Comparison of ENCODE assay signal across 20 cellular contexts in genomic region chr14:36627981-36628380, GRCh38. TPM values are rescaled to one million over a fixed set of nuclear protein-coding genes. Genes with fewer than 3 reads are reported as not detected.
DNase-seq lines count a peak whose midpoint lies in the region; ATAC-seq and TF ChIP-seq lines count a peak whose summit lies in the region.
"Had no signal": no experiment of that assay in that cellular context is flagged by ENCODE, and none has a peak within 500 bp of the region (broad histone marks: within the 10 kb centered on the region; RNA-seq: fewer than 3 reads in every experiment).

No MANE protein-coding gene starts in this region.

- H3K9me3 Mint-ChIP-seq in GM23338 = no peaks in the 10 kb centered on the region
- H3K9me3 Mint-ChIP-seq: HFFc6 had no signal

- H3K9me2 ChIP-seq in GM23338 (ENCODE audit: insufficient read depth) = no peaks in the 10 kb centered on the region
- no peaks in the 10 kb centered on the region for H3K9me2 ChIP-seq in Karpas-422 (replicated peaks; ENCODE audit: insufficient read depth, low read length)

- H2AFZ ChIP-seq in GM23338 = peak overlapping the region; percentile 28; the same call in 1 of the 2 replicates
- peak overlapping the region; percentile 73 for H2AFZ ChIP-seq in Karpas-422 (ENCODE audit: low read length)
- no peak overlapping the region for H2AFZ ChIP-seq in smooth muscle cell (ENCODE audit: low read depth)

- H3K9me3 ChIP-seq in Karpas-422 (ENCODE audit: low read length) = no peaks in the 10 kb centered on the region
- no peaks in the 10 kb centered on the region for H3K9me3 ChIP-seq in SJCRH30 (replicated peaks)
- H3K9me3 ChIP-seq in smooth muscle cell (replicated peaks; ENCODE audit: low read depth) = no peaks in the 10 kb centered on the region
- H3K9me3 ChIP-seq: HAP-1 had no signal

- H3K27ac ChIP-seq in GM23338 (ENCODE audit: low read depth) (no peak overlapping the region), Karpas-422 (ENCODE audit: low read length) (no peak overlapping the region), SJCRH30 (no peak overlapping the region), smooth muscle cell (ENCODE audit: low read depth) (no peak overlapping the region)

- no peak overlapping the region for H3K4me3 Mint-ChIP-seq in GM23338
- H3K4me3 Mint-ChIP-seq: CD4-positive, alpha-beta memory T cell; HFFc6 had no signal

- no peaks in the 10 kb centered on the region for H3K27me3 ChIP-seq in GM23338 (ENCODE audit: insufficient read depth)
- no peaks in the 10 kb centered on the region; the same call in 1 of the 2 replicates for H3K27me3 ChIP-seq in Karpas-422 (ENCODE audit: low read length)
- no peaks in the 10 kb centered on the region for H3K27me3 ChIP-seq in SJCRH30
- peaks cover 23% of the 10 kb centered on the region for H3K27me3 ChIP-seq in smooth muscle cell (ENCODE audit: low read depth)

- no peak for ATAC-seq in GM23338
- no peak for ATAC-seq in HG03175 (IDR thresholded peaks at IDR 0.05; ENCODE audit: unreplicated experiment)

- no peaks in the 10 kb centered on the region for H3K79me2 ChIP-seq in GM23338 (replicated peaks; ENCODE audit: insufficient read depth)
- H3K79me2 ChIP-seq in Karpas-422 (ENCODE audit: low read length) = no peaks in the 10 kb centered on the region
- H3K79me2 ChIP-seq in smooth muscle cell (ENCODE audit: low read depth) = no peaks in the 10 kb centered on the region

- H4K20me1 ChIP-seq in GM23338 (replicated peaks; ENCODE audit: insufficient read depth) (no peaks in the 10 kb centered on the region), Karpas-422 (ENCODE audit: insufficient read depth, low read depth, low read length) (no peaks in the 10 kb centered on the region), smooth muscle cell (ENCODE audit: low read depth) (no peaks in the 10 kb centered on the region)

- DNase-seq in GM23338 (ENCODE audit: low spot score) = no peak
- peak; percentile 40 for DNase-seq in Karpas-422
- peak; percentile 49 for DNase-seq in dedifferentiated amniotic fluid mesenchymal stem cell (ENCODE audit: extremely low spot score)
- no peak for DNase-seq in SJCRH30
- no peak for DNase-seq in smooth muscle cell (lab: John Stamatoyannopoulos, UW; ENCODE audit: unreplicated experiment)
- DNase-seq: C1 segment of cervical spinal cord; Calu3; CD4-positive, alpha-beta memory T cell; COR-L47; DMS53; DMS79 treated with DMSO at 0.1 percent for 48 hours; GF-D8; GOT3; HFFc6 had no signal

- H3K36me3 Mint-ChIP-seq in GM23338 (ENCODE audit: low read depth) = no peaks in the 10 kb centered on the region
- H3K36me3 Mint-ChIP-seq: CD4-positive, alpha-beta memory T cell had no signal

- H3K36me3 ChIP-seq in GM23338 (ENCODE audit: insufficient read depth) (no peaks in the 10 kb centered on the region), Karpas-422 (ENCODE audit: insufficient read depth, low read length) (no peaks in the 10 kb centered on the region), SJCRH30 (no peaks in the 10 kb centered on the region), smooth muscle cell (ENCODE audit: low read depth) (no peaks in the 10 kb centered on the region)
- H3K36me3 ChIP-seq: HAP-1 had no signal

- peaks cover 7% of the 10 kb centered on the region; the same call in 2 of the 3 replicates for H3K4me1 Mint-ChIP-seq in GM23338
- H3K4me1 Mint-ChIP-seq: CD4-positive, alpha-beta memory T cell had no signal

- no peak overlapping the region for H3K4me3 ChIP-seq in GM23338
- H3K4me3 ChIP-seq in Karpas-422 (ENCODE audit: low read length) = no peak overlapping the region
- no peak overlapping the region for H3K4me3 ChIP-seq in SJCRH30
- no peak overlapping the region for H3K4me3 ChIP-seq in smooth muscle cell
- H3K4me3 ChIP-seq: HAP-1 had no signal

- no peaks in the 10 kb centered on the region for H3K27me3 Mint-ChIP-seq in GM23338 (ENCODE audit: insufficient read depth, low read depth, poor library complexity)

- WGBS in smooth muscle cell (ENCODE audit: low lambda C conversion rate) = 75% methylated on average over 3 of the region's 3 CpGs

- H3F3A ChIP-seq in GM23338 (replicated peaks; ENCODE audit: low read depth) (no peaks in the 10 kb centered on the region; the same call in 1 of the 2 replicates), smooth muscle cell (ENCODE audit: low read depth) (no peaks in the 10 kb centered on the region)

- H3K27ac Mint-ChIP-seq in GM23338 = no peak overlapping the region
- H3K27ac Mint-ChIP-seq: CD4-positive, alpha-beta memory T cell; HFFc6 had no signal

- TF ChIP-seq CTCF in GM23338 (conservative IDR thresholded peaks at IDR 0.05; ENCODE audit: low read depth in 2 of 2) (no peak), smooth muscle cell (IDR thresholded peaks at IDR 0.05; ENCODE audit: borderline replicate concordance, insufficient read depth, poor library complexity, severe bottlenecking) (no peak)

- no peaks in the 10 kb centered on the region for H3K4me1 ChIP-seq in GM23338 (ENCODE audit: insufficient read depth)
- peaks cover 35% of the 10 kb centered on the region for H3K4me1 ChIP-seq in Karpas-422 (ENCODE audit: low read length)
- no peaks in the 10 kb centered on the region for H3K4me1 ChIP-seq in SJCRH30
- H3K4me1 ChIP-seq in smooth muscle cell (ENCODE audit: low read depth) = no peaks in the 10 kb centered on the region
- H3K4me1 ChIP-seq: HAP-1 had no signal

- H3K9ac ChIP-seq in Karpas-422 (ENCODE audit: low read length) (no peak overlapping the region), smooth muscle cell (ENCODE audit: low read depth) (no peak overlapping the region)

- H3K4me2 ChIP-seq in GM23338 (no peak overlapping the region), Karpas-422 (ENCODE audit: low read depth, low read length, poor library complexity, severe bottlenecking) (no peak overlapping the region), smooth muscle cell (no peak overlapping the region)

TF ChIP-seq in GM23338, 12 proteins besides CTCF, POLR2A, EP300 and RAD21 (continues in another document):
- TF ChIP-seq EZH2phosphoT487 (IDR thresholded peaks at IDR 0.05; ENCODE audit: unreplicated experiment) (no peak), JUNB (IDR thresholded peaks at IDR 0.05; ENCODE audit: unreplicated experiment) (no peak), NANOG (IDR thresholded peaks at IDR 0.05; ENCODE audit: borderline replicate concordance) (no peak)

RNA-seq across cellular contexts. Expression of gene PAX9, which starts 33.7 kb away (rescaled TPM):
- total RNA-seq in GM23338 (2014; rRNA removed; shearing (Covaris generic)) = not detected in 2 replicates
- polyA plus RNA-seq in GM23338 (2016; fragmentation: Nextera tagmentation; extraction: Ambion mirVana) (0.37 and 0.74 TPM in 2 replicates), smooth muscle cell (not detected in 2 replicates)
- total RNA-seq in Karpas-422 (2014; rRNA removed; shearing (Covaris generic); ENCODE audit: low replicate concordance) = not detected in 2 replicates
- total RNA-seq in SJCRH30 (2014; rRNA removed; shearing (Covaris generic)) = not detected in 2 replicates
- total RNA-seq in smooth muscle cell = 0.04 TPM in 1 of 2 replicates, not detected in the other
- total RNA-seq: A172; CD4-positive, alpha-beta memory T cell; G401 had no signal
- polyA plus RNA-seq: BJ had no signal

RNA-seq across cellular contexts. Expression of gene NKX2-8, which starts 45.6 kb away (rescaled TPM):
- 0.83 TPM in 1 of 2 replicates, not detected in the other for total RNA-seq in GM23338 (2014; rRNA removed; shearing (Covaris generic))
- polyA plus RNA-seq in GM23338 (2016; fragmentation: Nextera tagmentation; extraction: Ambion mirVana) (not detected in 2 replicates), smooth muscle cell (not detected in 2 replicates)
- total RNA-seq in Karpas-422 (2014; rRNA removed; shearing (Covaris generic); ENCODE audit: low replicate concordance) = not detected in 2 replicates
- total RNA-seq in SJCRH30 (2014; rRNA removed; shearing (Covaris generic)) = not detected in 2 replicates
- total RNA-seq in smooth muscle cell = not detected in 2 replicates
- total RNA-seq: A172; A673; CD4-positive, alpha-beta memory T cell; G401; HFFc6 had no signal
- polyA plus RNA-seq: BJ; CD4-positive, alpha-beta memory T cell had no signal

Comparison
In these comparisons a context has a peak if more than half of its experiments do, and no peak if none do; other contexts are left out.
1. DNase-seq: peak in Karpas-422 (single experiment) and dedifferentiated amniotic fluid mesenchymal stem cell (single experiment); none in GM23338 (single experiment), SJCRH30 (0 of 2) and smooth muscle cell (single experiment).